ENCODE assay signal across 9 cellular contexts in the genomic region with DNA sequence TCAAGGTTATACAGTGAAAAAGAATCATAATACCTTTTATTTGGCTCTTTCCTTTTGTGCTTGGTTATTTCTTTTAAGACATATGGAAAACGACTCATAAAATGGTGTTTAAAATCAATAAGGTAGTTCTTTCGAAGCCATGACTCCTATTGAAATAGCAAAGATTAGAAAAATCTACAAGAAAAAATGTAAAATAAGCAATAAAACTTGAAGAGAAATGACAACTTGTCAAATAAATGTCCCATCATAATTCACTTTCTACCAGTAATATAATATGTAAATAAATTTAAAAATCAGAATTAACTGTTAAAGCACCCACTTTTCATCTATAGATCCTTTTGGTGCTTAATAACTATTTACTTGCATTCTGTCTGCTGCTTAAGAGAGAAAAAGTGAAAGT.
"Had no signal": no experiment of that assay in that cellular context is flagged by ENCODE, and none has a peak within 500 bp of the region (broad histone marks: within the 10 kb centered on the region; RNA-seq: fewer than 3 reads in every experiment).

No MANE protein-coding gene starts in this region.

- H3K4me2 ChIP-seq: KMS-11 had no signal

- H2AFZ ChIP-seq: GM23248 had no signal

- H3K27ac ChIP-seq: GM23248, KMS-11 had no signal

- DNase-seq: GM23248, GOT3, H7, IMR-90, KBM-7 had no signal

- FAIRE-seq: HTR-8/SVneo had no signal

- H3K4me3 ChIP-seq: GM23248, HAP-1 had no signal

- H3K4me1 ChIP-seq: HAP-1 had no signal

- H3K9me3 ChIP-seq: HAP-1 had no signal

- ATAC-seq: HCT116 had no signal

- H3K9ac ChIP-seq: GM23248, KMS-11 had no signal
